22 cellular contexts compared by ENCODE assay signal in the genomic region with DNA sequence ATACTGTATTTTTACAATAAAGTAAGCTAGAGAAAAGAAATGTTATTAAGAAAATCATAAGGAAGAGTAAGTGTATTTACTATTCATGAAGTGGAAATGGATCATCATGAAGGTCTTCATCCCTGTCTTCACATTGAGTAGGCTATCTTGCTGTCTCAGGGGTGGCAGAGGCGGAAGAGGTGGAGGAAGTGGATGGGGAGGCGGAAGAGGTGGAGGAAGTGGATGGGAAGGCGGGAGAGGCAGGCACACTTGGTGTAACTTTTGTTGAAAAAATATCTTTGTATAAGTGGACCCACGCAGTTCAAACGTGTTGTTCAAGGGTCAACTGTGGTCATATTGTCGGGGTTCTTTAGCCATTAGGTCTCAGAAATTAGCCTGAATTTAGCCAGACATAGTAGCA. TPM values are rescaled to one million over a fixed set of nuclear protein-coding genes. Genes with fewer than 3 reads are reported as not detected.
DNase-seq lines count a peak whose midpoint lies in the region; ATAC-seq lines count a peak whose summit lies in the region.
"Had no signal": no experiment of that assay in that cellular context is flagged by ENCODE, and none has a peak within 500 bp of the region (broad histone marks: within the 10 kb centered on the region; RNA-seq: fewer than 3 reads in every experiment).

No MANE protein-coding gene starts in this region.

- ATAC-seq in memory B cell (ENCODE audit: low read depth) (no peak), left ventricle myocardium superior (no peak)
- ATAC-seq: foreskin keratinocyte, HepG2 had no signal

- peaks cover 8% of the 10 kb centered on the region for H3K36me3 Mint-ChIP-seq in T-helper 2 cell treated with Interferon-gamma antibody and Interleukin-4, amounts not matched to agents 5 μg/mL and 100 μg/mL, for 36 hours (ENCODE audit: low read depth)
- H3K36me3 Mint-ChIP-seq in CD4-positive, alpha-beta memory T cell, result peaks cover 0 to 4% of the 10 kb centered on the region in 2 donors
- peaks cover 1% of the 10 kb centered on the region for H3K36me3 Mint-ChIP-seq in memory B cell

- DNase-seq in T-helper 2 cell treated with Interferon-gamma antibody and Interleukin-4, amounts not matched to agents 5 μg/mL and 100 μg/mL, for 36 hours (ENCODE audit: low spot score), result no peak
- DNase-seq in T-helper 2 cell, result no peak
- DNase-seq in CD4-positive, alpha-beta memory T cell, result no peak
- peak; percentile 17 for DNase-seq in UCSD-AML1 (lab: John Stamatoyannopoulos, UW; ENCODE audit: unreplicated experiment)
- no peak for DNase-seq in memory B cell (ENCODE audit: low spot score in 2 of 2)
- no peak for DNase-seq in activated CD4-positive, CD25-positive, alpha-beta regulatory T cell treated with anti-CD3 and anti-CD28 coated beads, Interleukin-2, amount 50 U/mL, for 72 hours
- DNase-seq in effector CD4-positive, alpha-beta T cell, result no peak
- DNase-seq in left ventricle myocardium superior, result no peak
- DNase-seq: activated CD4-positive, alpha-beta T cell treated with anti-CD3 and anti-CD28 coated beads, Interleukin-2, amount 50 U/mL, for 4 hours; amygdala; DMS 273 treated with DMSO at 0.1 percent for 48 hours; dorsolateral prefrontal cortex; foreskin keratinocyte; islet precursor cell; NCI-H1436 treated with DMSO at 0.1 percent for 48 hours; NCI-H524 treated with DMSO at 0.1 percent for 48 hours; substantia nigra had no signal

- peak overlapping the region; percentile 45 for H3K27ac Mint-ChIP-seq in T-helper 2 cell treated with Interferon-gamma antibody and Interleukin-4, amounts not matched to agents 5 μg/mL and 100 μg/mL, for 36 hours
- H3K27ac Mint-ChIP-seq in CD4-positive, alpha-beta memory T cell, result peak overlapping the region; percentile 79 to 94 (median 92)
- H3K27ac Mint-ChIP-seq in memory B cell, result peak overlapping the region; percentile 79

- no peaks in the 10 kb centered on the region for H3K9me3 Mint-ChIP-seq in T-helper 2 cell treated with Interferon-gamma antibody and Interleukin-4, amounts not matched to agents 5 μg/mL and 100 μg/mL, for 36 hours
- no peaks in the 10 kb centered on the region for H3K9me3 Mint-ChIP-seq in CD4-positive, alpha-beta memory T cell
- H3K9me3 Mint-ChIP-seq in memory B cell, result peaks cover 3% of the 10 kb centered on the region

- POLR2A ChIA-PET in CD4-positive, alpha-beta memory T cell (lab: Charles Lee; ENCODE audit: partially characterized antibody), result interaction anchor here (1.4 to 3.2 kb wide), 4 partner anchors 19 to 152 kb away, joined by 3 to 33 read pairs (median 6); a partner anchor contains a TSS

- H3K36me3 ChIP-seq in CD4-positive, alpha-beta memory T cell (ENCODE audit: insufficient read depth, low read length), result no peaks in the 10 kb centered on the region

- H3K27me3 Mint-ChIP-seq in T-helper 2 cell treated with Interferon-gamma antibody and Interleukin-4, amounts not matched to agents 5 μg/mL and 100 μg/mL, for 36 hours (ENCODE audit: low read depth), result no peaks in the 10 kb centered on the region
- H3K27me3 Mint-ChIP-seq in CD4-positive, alpha-beta memory T cell, result no peaks in the 10 kb centered on the region
- H3K27me3 Mint-ChIP-seq in memory B cell, result no peaks in the 10 kb centered on the region

- H3K9me3 ChIP-seq in CD4-positive, alpha-beta memory T cell (ENCODE audit: control insufficient read depth in 1 of 2, low read length in 2 of 2), result no peaks in the 10 kb centered on the region

- H3K4me3 ChIP-seq in CD4-positive, alpha-beta memory T cell (ENCODE audit: low read length in 2 of 2), result no peak overlapping the region
- H3K4me3 ChIP-seq: dorsolateral prefrontal cortex, hepatocyte, lung had no signal

- intact Hi-C loops in CD4-positive, alpha-beta memory T cell (cut with micrococcal nuclease), result no loop called here
- intact Hi-C loops in left ventricle myocardium superior (cut with micrococcal nuclease), result no loop called here

- CTCF ChIA-PET in CD4-positive, alpha-beta memory T cell (lab: Charles Lee; ENCODE audit: partially characterized antibody), result interaction anchor here (1.2 to 1.5 kb wide), 4 partner anchors 19 to 148 kb away, joined by 3 to 7 read pairs (median 3); a partner anchor contains a TSS

- no peaks in the 10 kb centered on the region for H3K27me3 ChIP-seq in CD4-positive, alpha-beta memory T cell (ENCODE audit: insufficient read depth, low read length)
- H3K27me3 ChIP-seq: dorsolateral prefrontal cortex, foreskin keratinocyte, hepatocyte had no signal

- peaks cover 35% of the 10 kb centered on the region for H3K4me1 ChIP-seq in CD4-positive, alpha-beta memory T cell (ENCODE audit: insufficient read depth, low read length)
- H3K4me1 ChIP-seq: foreskin keratinocyte had no signal

- no peak overlapping the region for H3K4me3 Mint-ChIP-seq in T-helper 2 cell treated with Interferon-gamma antibody and Interleukin-4, amounts not matched to agents 5 μg/mL and 100 μg/mL, for 36 hours
- H3K4me3 Mint-ChIP-seq in CD4-positive, alpha-beta memory T cell, result peak overlapping the region in 6 of 8 donors; percentile 9 to 84 (median 68)
- H3K4me3 Mint-ChIP-seq in memory B cell, result peak overlapping the region; percentile 60

- H3K27ac ChIP-seq in CD4-positive, alpha-beta memory T cell (ENCODE audit: low read depth, low read length), result peak overlapping the region; percentile 46
- H3K27ac ChIP-seq: 22Rv1, dorsolateral prefrontal cortex, epithelial cell of prostate, foreskin keratinocyte, hepatocyte had no signal

- H3K4me1 Mint-ChIP-seq in T-helper 2 cell treated with Interferon-gamma antibody and Interleukin-4, amounts not matched to agents 5 μg/mL and 100 μg/mL, for 36 hours (ENCODE audit: low read depth), result peaks cover 21% of the 10 kb centered on the region
- H3K4me1 Mint-ChIP-seq in CD4-positive, alpha-beta memory T cell, result peaks cover 17 to 40% (median 26%) of the 10 kb centered on the region in 4 donors
- peaks cover 15% of the 10 kb centered on the region for H3K4me1 Mint-ChIP-seq in memory B cell

RNA-seq across cellular contexts. Expression of a gene that starts 50.2 kb away (rescaled TPM):
- total RNA-seq in CD4-positive, alpha-beta memory T cell, result 10 to 100 TPM; 71.0 to 71.1 TPM
- 10 to 100 TPM in 1 of 2 donors, 1 to 10 TPM in 1; 8.1 to 17.0 TPM for polyA plus RNA-seq in CD4-positive, alpha-beta memory T cell
- total RNA-seq in left ventricle myocardium superior, result 6.3 TPM

RNA-seq across cellular contexts. Expression of a gene that starts 51.8 kb away (rescaled TPM):
- total RNA-seq in CD4-positive, alpha-beta memory T cell, result 100 to 1,000 TPM; 156 to 169 TPM
- polyA plus RNA-seq in CD4-positive, alpha-beta memory T cell, result 100 to 1,000 TPM in 1 of 2 donors, 10 to 100 TPM in 1; 26.4 to 168 TPM
- total RNA-seq in left ventricle myocardium superior, result 62.5 TPM
